ENCODE assay signal across 8 cellular contexts in genomic region chr6:134175532-134176282, GRCh38.
DNase-seq lines count a peak whose midpoint lies in the region; ATAC-seq and TF ChIP-seq lines count a peak whose summit lies in the region.

No MANE protein-coding gene starts in this region.

- intact Hi-C loops in activated CD4-positive, alpha-beta T cell treated with anti-CD3 and anti-CD28 coated beads for 36 hours (cut with DNase I, micrococcal nuclease), result loop anchor here (1.0 to 10.0 kb wide), 8 partner anchors 61 to 1361 kb away; partner anchors contain the start of genes MYB (in 1 of the 2) and RPS12 (in 1 of the 2)
- intact Hi-C loops in MCF 10A (cut with micrococcal nuclease), result loop anchor here (5.0 kb wide), 1 partner anchor 247 kb away; no protein-coding TSS in a partner anchor

- CTCF ChIA-PET in activated CD4-positive, alpha-beta T cell treated with anti-CD3 and anti-CD28 coated beads for 36 hours (lab: Charles Lee), result interaction anchor here (0.7 to 4.6 kb wide), 2 partner anchors 465 to 662 kb away, joined by 3 to 36 read pairs; no protein-coding TSS in a partner anchor
- CTCF ChIA-PET in MCF 10A (lab: Yijun Ruan, JAX), result interaction anchor here (1.1 to 1.5 kb wide), 2 partner anchors 19 to 708 kb away, joined by 3 to 4 read pairs; no protein-coding TSS in a partner anchor

- peak overlapping the region; percentile 83 to 100 (median 98) for H3K27ac ChIP-seq in skin epidermis

- POLR2A ChIA-PET in activated CD4-positive, alpha-beta T cell treated with anti-CD3 and anti-CD28 coated beads for 36 hours (lab: Charles Lee), result no interaction called here
- POLR2A ChIA-PET in MCF 10A (lab: Yijun Ruan, JAX), result interaction anchor here (0.7 to 4.0 kb wide), 9 partner anchors 245 to 651 kb away, joined by 3 to 24 read pairs (median 4); no protein-coding TSS in a partner anchor

- peaks cover 26% of the 10 kb centered on the region for H3K36me3 Mint-ChIP-seq in activated CD4-positive, alpha-beta T cell treated with anti-CD3 and anti-CD28 coated beads for 36 hours (ENCODE audit: low read depth)
- H3K36me3 Mint-ChIP-seq in MCF 10A (ENCODE audit: insufficient read depth, unreplicated experiment), result peaks cover 42% of the 10 kb centered on the region

- H3K27me3 Mint-ChIP-seq in activated CD4-positive, alpha-beta T cell treated with anti-CD3 and anti-CD28 coated beads for 36 hours, result no peaks in the 10 kb centered on the region
- H3K27me3 Mint-ChIP-seq in MCF 10A (ENCODE audit: insufficient read depth, unreplicated experiment), result no peaks in the 10 kb centered on the region

- no peaks in the 10 kb centered on the region for H3K9me3 Mint-ChIP-seq in activated CD4-positive, alpha-beta T cell treated with anti-CD3 and anti-CD28 coated beads for 36 hours (ENCODE audit: low read depth)
- H3K9me3 Mint-ChIP-seq in MCF 10A (ENCODE audit: unreplicated experiment), result no peaks in the 10 kb centered on the region

- peak overlapping the region; percentile 96 for H3K4me3 Mint-ChIP-seq in activated CD4-positive, alpha-beta T cell treated with anti-CD3 and anti-CD28 coated beads for 36 hours
- peak overlapping the region; percentile 95 for H3K4me3 Mint-ChIP-seq in MCF 10A (ENCODE audit: unreplicated experiment)

- peak overlapping the region; percentile 50 to 91 (median 82) for H3K4me3 ChIP-seq in skin epidermis

- BruUV-seq in MCF 10A (replicated peaks; lab: Mats Ljungman, UMichigan), result no TSS peak

- TF ChIP-seq CTCF in MCF 10A (IDR thresholded peaks at IDR 0.05; ENCODE audit: unreplicated experiment), result no peak

- DNase-seq in activated CD4-positive, alpha-beta T cell treated with anti-CD3 and anti-CD28 coated beads for 36 hours, result peak; percentile 69
- no peak for DNase-seq in activated CD4-positive, alpha-beta T cell treated with anti-CD3 and anti-CD28 coated beads for 1 hour
- DNase-seq in MCF 10A (ENCODE audit: unreplicated experiment) (peak; percentile 79), inferior parietal cortex (ENCODE audit: extremely low spot score) (peak; percentile 54), NCI-H526 treated with DMSO at 0.1 percent for 48 hours (lab: John Stamatoyannopoulos, UW) (no peak)

- ATAC-seq in activated CD4-positive, alpha-beta T cell treated with anti-CD3 and anti-CD28 coated beads for 36 hours, result no peak
- ATAC-seq in HG03139 (IDR thresholded peaks at IDR 0.05; ENCODE audit: unreplicated experiment) (peak; percentile 3), SK-N-SH treated with all-trans-retinoic acid at 6 μM for 48 hours (peak; percentile 38)

- peak overlapping the region; percentile 76 for H3K27ac Mint-ChIP-seq in activated CD4-positive, alpha-beta T cell treated with anti-CD3 and anti-CD28 coated beads for 36 hours
- peak overlapping the region; percentile 10 for H3K27ac Mint-ChIP-seq in MCF 10A (ENCODE audit: low read depth, unreplicated experiment)

- peaks cover 57% of the 10 kb centered on the region for H3K4me1 Mint-ChIP-seq in activated CD4-positive, alpha-beta T cell treated with anti-CD3 and anti-CD28 coated beads for 36 hours
- H3K4me1 Mint-ChIP-seq in MCF 10A (ENCODE audit: insufficient read depth, unreplicated experiment), result peaks cover 33% of the 10 kb centered on the region

TF ChIP-seq in SK-N-SH treated with all-trans-retinoic acid at 6 μM for 48 hours, 23 proteins besides CTCF, POLR2A, EP300 and RAD21:
- TF ChIP-seq CREB5 (CRISPR knock-in tag; IDR thresholded peaks at IDR 0.05; ENCODE audit: low read depth), result no peak
- TF ChIP-seq ZC3H10 (CRISPR knock-in tag; IDR thresholded peaks at IDR 0.05), result no peak
- TF ChIP-seq ZNF565 (CRISPR knock-in tag; conservative IDR thresholded peaks at IDR 0.05; ENCODE audit: low read depth), result no peak
- TF ChIP-seq ZNF70 (CRISPR knock-in tag; IDR thresholded peaks at IDR 0.05), result no peak
- TF ChIP-seq RARB (CRISPR knock-in tag; IDR thresholded peaks at IDR 0.05), result no peak
- no peak for TF ChIP-seq ARNTL (CRISPR knock-in tag; IDR thresholded peaks at IDR 0.05; ENCODE audit: borderline replicate concordance, low read depth)
- no peak for TF ChIP-seq ZNF8 (CRISPR knock-in tag; IDR thresholded peaks at IDR 0.05)
- TF ChIP-seq ISL1 (CRISPR knock-in tag; IDR thresholded peaks at IDR 0.05), result no peak
- no peak for TF ChIP-seq TOX (CRISPR knock-in tag; IDR thresholded peaks at IDR 0.05; ENCODE audit: borderline replicate concordance)
- no peak for TF ChIP-seq BACH2 (CRISPR knock-in tag; IDR thresholded peaks at IDR 0.05; ENCODE audit: borderline replicate concordance)
- no peak for TF ChIP-seq OSR1 (CRISPR knock-in tag; IDR thresholded peaks at IDR 0.05)
- no peak for TF ChIP-seq SNAI2 (CRISPR knock-in tag; IDR thresholded peaks at IDR 0.05)
- no peak for TF ChIP-seq ZFP30 (CRISPR knock-in tag; IDR thresholded peaks at IDR 0.05)

Comparison
In these comparisons a context has a peak if more than half of its experiments do, and no peak if none do; other contexts are left out.
1. DNase-seq: peak in activated CD4-positive, alpha-beta T cell treated with anti-CD3 and anti-CD28 coated beads for 36 hours (single experiment), MCF 10A (single experiment) and inferior parietal cortex (single experiment); none in activated CD4-positive, alpha-beta T cell treated with anti-CD3 and anti-CD28 coated beads for 1 hour (single experiment) and NCI-H526 treated with DMSO at 0.1 percent for 48 hours (single experiment).